ENCODE assay signal across 13 cellular contexts in genomic region chr3:187082976-187083375, GRCh38.
"Had no signal": no experiment of that assay in that cellular context is flagged by ENCODE, and none has a peak within 500 bp of the region (broad histone marks: within the 10 kb centered on the region; RNA-seq: fewer than 3 reads in every experiment).

No MANE protein-coding gene starts in this region.

- H3K36me3 ChIP-seq: pancreas had no signal

- H3K4me3 ChIP-seq: esophagus squamous epithelium, pancreas, smooth muscle cell had no signal

- H3K4me1 ChIP-seq: pancreas had no signal

- H3K9me3 Mint-ChIP-seq: natural killer cell had no signal

- ATAC-seq: activated T-cell treated with anti-CD3 and anti-CD28 coated beads, Interleukin-2, amount 50 U/mL, for 72 hours; natural killer cell; sciatic nerve had no signal

- H3K27ac Mint-ChIP-seq: activated naive CD8-positive, alpha-beta T cell treated with anti-CD3 and anti-CD28 coated beads for 36 hours had no signal

- H3K27me3 Mint-ChIP-seq: activated naive CD8-positive, alpha-beta T cell treated with anti-CD3 and anti-CD28 coated beads for 36 hours had no signal

- H3K27me3 ChIP-seq: esophagus squamous epithelium, pancreas had no signal

- H3K9me3 ChIP-seq: pancreas had no signal

- H3K27ac ChIP-seq: esophagus squamous epithelium, pancreas had no signal

- DNase-seq: activated CD4-positive, alpha-beta T cell treated with anti-CD3 and anti-CD28 coated beads, Interleukin-2, amount 50 U/mL, for 1 hour; activated CD8-positive, alpha-beta memory T cell treated with anti-CD3 and anti-CD28 coated beads for 24 hours; activated gamma-delta T cell treated with Interleukin-2 at 50 U/mL for 16 hours; activated naive CD8-positive, alpha-beta T cell treated with anti-CD3 and anti-CD28 coated beads for 36 hours; activated T-cell treated with anti-CD3 and anti-CD28 coated beads, Interleukin-2, amount 50 U/mL, for 72 hours; amniotic stem cell; effector CD8-positive, alpha-beta T cell; esophagus squamous epithelium; natural killer cell; pancreas; stimulated activated CD4-positive, alpha-beta T cell treated with anti-CD3 and anti-CD28 coated beads, Interleukin-4, amount 100 ng/mL, for 1 hour had no signal

- H3K4me3 Mint-ChIP-seq: activated naive CD8-positive, alpha-beta T cell treated with anti-CD3 and anti-CD28 coated beads for 36 hours; activated T-cell treated with anti-CD3 and anti-CD28 coated beads, Interleukin-2, amount 50 U/mL, for 72 hours; natural killer cell had no signal
